Comparison of ENCODE assay signal across 15 cellular contexts in genomic region chr9:21095561-21095960, GRCh38. TPM values are rescaled to one million over a fixed set of nuclear protein-coding genes. Genes with fewer than 3 reads are reported as not detected.
DNase-seq lines count a peak whose midpoint lies in the region; ATAC-seq and TF ChIP-seq lines count a peak whose summit lies in the region.
"Had no signal": no experiment of that assay in that cellular context is flagged by ENCODE, and none has a peak within 500 bp of the region (broad histone marks: within the 10 kb centered on the region; RNA-seq: fewer than 3 reads in every experiment).

No MANE protein-coding gene starts in this region.

- no peak for TF ChIP-seq CTCF in CD8-positive, alpha-beta T cell (IDR thresholded peaks at IDR 0.05)
- TF ChIP-seq CTCF in LNCaP clone FGC (IDR thresholded peaks at IDR 0.05; ENCODE audit: control insufficient read depth, extremely low read depth, insufficient read depth) (no peak), psoas muscle (IDR thresholded peaks at IDR 0.05) (no peak)

- no peaks in the 10 kb centered on the region for H3K9me3 Mint-ChIP-seq in CD8-positive, alpha-beta T cell
- no peaks in the 10 kb centered on the region for H3K9me3 Mint-ChIP-seq in dendritic cell treated with granulocyte-macrophage colony-stimulating factor and Interleukin-4, amounts not matched to agents 40 ng/mL and 50 ng/mL, for 4 days

- H3K4me1 ChIP-seq in CD8-positive, alpha-beta T cell (ENCODE audit: insufficient read depth, low read length) = peaks cover 15% of the 10 kb centered on the region
- peaks cover 9% of the 10 kb centered on the region for H3K4me1 ChIP-seq in psoas muscle

- no peaks in the 10 kb centered on the region for H3K9me3 ChIP-seq in CD8-positive, alpha-beta T cell (ENCODE audit: low read length)
- H3K9me3 ChIP-seq in psoas muscle = no peaks in the 10 kb centered on the region

- no peaks in the 10 kb centered on the region for H3K36me3 ChIP-seq in CD8-positive, alpha-beta T cell (ENCODE audit: insufficient read depth, low read length)
- no peaks in the 10 kb centered on the region for H3K36me3 ChIP-seq in psoas muscle (ENCODE audit: insufficient read depth in 1 of 2, low read depth in 1 of 2)
- H3K36me3 ChIP-seq: brain microvascular endothelial cell had no signal

- intact Hi-C loops in CD8-positive, alpha-beta T cell (cut with DNase I, micrococcal nuclease) = loop anchor here (2.0 to 10.0 kb wide), 4 partner anchors 63 to 477 kb away; partner anchors contain the start of gene HACD4 (in 2 of the 2)
- intact Hi-C loops in dendritic cell treated with granulocyte-macrophage colony-stimulating factor and Interleukin-4, amounts not matched to agents 40 ng/mL and 50 ng/mL, for 4 days (cut with micrococcal nuclease) = loop anchor here (5.0 kb wide), 2 partner anchors 63 to 113 kb away; partner anchors contain the start of gene HACD4
- intact Hi-C loops in psoas muscle (cut with DNase I) (no loop called here), posterior vena cava (cut with DNase I) (no loop called here)

- no peaks in the 10 kb centered on the region for H3K27me3 ChIP-seq in CD8-positive, alpha-beta T cell (ENCODE audit: insufficient read depth, low read length)
- H3K27me3 ChIP-seq in psoas muscle (ENCODE audit: insufficient read depth in 3 of 3, low read length in 2 of 3) = no peaks in the 10 kb centered on the region
- H3K27me3 ChIP-seq: brain microvascular endothelial cell had no signal

- POLR2A ChIA-PET in CD8-positive, alpha-beta T cell (lab: Charles Lee) = no interaction called here

- peaks cover 34% of the 10 kb centered on the region for H3K4me1 Mint-ChIP-seq in CD8-positive, alpha-beta T cell (ENCODE audit: low read depth)
- peaks cover 33% of the 10 kb centered on the region for H3K4me1 Mint-ChIP-seq in dendritic cell treated with granulocyte-macrophage colony-stimulating factor and Interleukin-4, amounts not matched to agents 40 ng/mL and 50 ng/mL, for 4 days (ENCODE audit: low read depth)

- no peaks in the 10 kb centered on the region for H3K27me3 Mint-ChIP-seq in CD8-positive, alpha-beta T cell (ENCODE audit: low read depth)
- peaks cover 2% of the 10 kb centered on the region for H3K27me3 Mint-ChIP-seq in dendritic cell treated with granulocyte-macrophage colony-stimulating factor and Interleukin-4, amounts not matched to agents 40 ng/mL and 50 ng/mL, for 4 days

- no peaks in the 10 kb centered on the region for H3K36me3 Mint-ChIP-seq in CD8-positive, alpha-beta T cell
- no peaks in the 10 kb centered on the region for H3K36me3 Mint-ChIP-seq in dendritic cell treated with granulocyte-macrophage colony-stimulating factor and Interleukin-4, amounts not matched to agents 40 ng/mL and 50 ng/mL, for 4 days (ENCODE audit: low read depth)

- H3K27ac Mint-ChIP-seq in CD8-positive, alpha-beta T cell = peak overlapping the region; percentile 83
- peak overlapping the region; percentile 17 for H3K27ac Mint-ChIP-seq in dendritic cell treated with granulocyte-macrophage colony-stimulating factor and Interleukin-4, amounts not matched to agents 40 ng/mL and 50 ng/mL, for 4 days

- no peak overlapping the region for H3K4me3 ChIP-seq in CD8-positive, alpha-beta T cell (ENCODE audit: low read depth, low read length)
- H3K4me3 ChIP-seq in LNCaP clone FGC (ENCODE audit: low read depth, low read length) (no peak overlapping the region), psoas muscle (no peak overlapping the region)

- no peak for DNase-seq in CD8-positive, alpha-beta T cell
- DNase-seq in LNCaP clone FGC (ENCODE audit: low read depth) (peak; percentile 11), psoas muscle (no peak), cerebellar cortex (ENCODE audit: low spot score) (no peak), posterior vena cava (ENCODE audit: low spot score) (no peak)
- DNase-seq: NCI-H1694 treated with DMSO at 0.1 percent for 48 hours; nucleus accumbens; stimulated activated CD4-positive, alpha-beta T cell treated with anti-CD3 and anti-CD28 coated beads, Interleukin-2, amount 100 ng/mL, for 24 hours had no signal

- peak overlapping the region; percentile 74 for H3K4me3 Mint-ChIP-seq in CD8-positive, alpha-beta T cell
- no peak overlapping the region for H3K4me3 Mint-ChIP-seq in dendritic cell treated with granulocyte-macrophage colony-stimulating factor and Interleukin-4, amounts not matched to agents 40 ng/mL and 50 ng/mL, for 4 days

- ATAC-seq in CD8-positive, alpha-beta T cell = no peak
- ATAC-seq in psoas muscle = no peak
- ATAC-seq in GM19023 (IDR thresholded peaks at IDR 0.05; ENCODE audit: unreplicated experiment) = no peak
- ATAC-seq in GM21447 (IDR thresholded peaks at IDR 0.05; ENCODE audit: unreplicated experiment) = no peak

- H3K27ac ChIP-seq in CD8-positive, alpha-beta T cell (ENCODE audit: low read depth, low read length) = no peak overlapping the region
- H3K27ac ChIP-seq in psoas muscle = peak overlapping the region; percentile 69
- H3K27ac ChIP-seq: brain microvascular endothelial cell had no signal

- CTCF ChIA-PET in CD8-positive, alpha-beta T cell (lab: Charles Lee) = interaction anchor here (1.0 to 1.2 kb wide), 2 partner anchors 17 to 24 kb away, joined by 3 to 5 read pairs; no protein-coding TSS in a partner anchor

RNA-seq across cellular contexts. Expression of gene IFNB1, which starts 17.8 kb away (rescaled TPM):
- not detected for total RNA-seq in CD8-positive, alpha-beta T cell
- not detected for total RNA-seq in psoas muscle
- not detected for polyA plus RNA-seq in psoas muscle
- not detected for total RNA-seq in posterior vena cava
- total RNA-seq: kidney epithelial cell; T-helper 2 cell treated with Interferon-gamma antibody and Interleukin-4, amounts not matched to agents 100 ng/mL and 5 ng/mL, for 36 hours had no signal
- polyA plus RNA-seq: esophagus had no signal

RNA-seq across cellular contexts. Expression of gene IFNW1, which starts 46.1 kb away (rescaled TPM):
- not detected for total RNA-seq in CD8-positive, alpha-beta T cell
- total RNA-seq in psoas muscle = not detected
- not detected for polyA plus RNA-seq in psoas muscle
- not detected for total RNA-seq in posterior vena cava
- total RNA-seq: kidney epithelial cell; T-helper 2 cell treated with Interferon-gamma antibody and Interleukin-4, amounts not matched to agents 100 ng/mL and 5 ng/mL, for 36 hours had no signal
- polyA plus RNA-seq: esophagus had no signal

Comparison
In these comparisons a context has a peak if more than half of its experiments do, and no peak if none do; other contexts are left out.
1. intact Hi-C loops: an anchor here in CD8-positive, alpha-beta T cell (2.0 to 10.0 kb wide) and dendritic cell treated with granulocyte-macrophage colony-stimulating factor and Interleukin-4, amounts not matched to agents 40 ng/mL and 50 ng/mL, for 4 days (5.0 kb wide); none called in psoas muscle and posterior vena cava.